In the genomic region with DNA sequence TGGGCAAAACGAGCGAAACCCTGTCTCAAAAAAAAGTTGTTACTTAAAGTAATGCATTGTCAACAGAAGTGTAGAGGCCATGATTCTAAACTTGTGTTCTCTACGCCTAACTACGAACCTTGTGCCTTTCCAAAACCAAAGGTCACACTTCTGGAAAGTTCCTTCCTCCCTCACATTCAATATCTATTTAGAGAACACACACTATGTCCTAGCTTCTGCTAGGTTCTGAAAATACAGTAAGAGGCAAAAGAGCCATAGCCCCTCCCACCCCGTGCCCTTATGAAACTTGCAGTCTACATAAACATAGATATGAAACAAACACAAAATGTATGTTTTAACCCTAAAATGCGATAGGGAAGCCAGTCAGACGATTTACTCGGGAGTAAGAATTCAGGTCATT, we compare ENCODE assay signal across 8 cellular contexts. TPM values are rescaled to one million over a fixed set of nuclear protein-coding genes. Genes with fewer than 3 reads are reported as not detected.
DNase-seq lines count a peak whose midpoint lies in the region; ATAC-seq and TF ChIP-seq lines count a peak whose summit lies in the region.

No MANE protein-coding gene starts in this region.

- no peak for TF ChIP-seq EP300 in ovary (IDR thresholded peaks at IDR 0.05)

- intact Hi-C loops in ovary (cut with DNase I): loop anchor here (5.0 to 10.0 kb wide), 5 partner anchors 299 to 749 kb away; no protein-coding TSS in a partner anchor

- ATAC-seq in HG03469 (IDR thresholded peaks at IDR 0.05; ENCODE audit: unreplicated experiment): no peak

- H3K9ac ChIP-seq in NT2/D1 (ENCODE audit: insufficient read length, low read depth): peak overlapping the region; percentile 79

- H3K4me1 ChIP-seq in NT2/D1 (ENCODE audit: insufficient read depth, insufficient read length): no peaks in the 10 kb centered on the region
- H3K4me1 ChIP-seq in ovary (ENCODE audit: insufficient read depth): peaks cover 9% of the 10 kb centered on the region

- no peak for TF ChIP-seq CTCF in ovary (IDR thresholded peaks at IDR 0.05)

- H3K27me3 ChIP-seq in NT2/D1 (ENCODE audit: insufficient read depth, insufficient read length) (no peaks in the 10 kb centered on the region), ovary (no peaks in the 10 kb centered on the region)

- DNase-seq in NCI-H510A treated with DMSO at 0.1 percent for 48 hours (lab: John Stamatoyannopoulos, UW) (peak; percentile 6), NCI-H510A (lab: John Stamatoyannopoulos, UW) (no peak), NT2/D1 (ENCODE audit: low read depth, low spot score) (no peak), epithelial cell of prostate (ENCODE audit: low read depth, low spot score) (no peak), ovary (peak in 3 of 5 donors; percentile 17 to 39 (median 22)), mesenteric fat pad (ENCODE audit: low spot score) (no peak)
- no peak for DNase-seq in stimulated activated CD4-positive, alpha-beta T cell treated with anti-CD3 and anti-CD28 coated beads, Interleukin-12 subunit alpha, Interleukin-12 subunit beta, amount 100 ng/mL, for 4 hours

- no peaks in the 10 kb centered on the region for H3K36me3 ChIP-seq in NT2/D1 (ENCODE audit: insufficient read depth, insufficient read length, low read length)
- H3K36me3 ChIP-seq in ovary: no peaks in the 10 kb centered on the region

- H3K4me3 ChIP-seq in NT2/D1 (ENCODE audit: insufficient read length, low read depth) (peak overlapping the region; percentile 39), ovary (peak overlapping the region; percentile 62)

- H3K27ac ChIP-seq in epithelial cell of prostate (peak overlapping the region; percentile 15), ovary (peak overlapping the region in 1 of 2 donors; percentile 81)

- TF ChIP-seq POLR2A in ovary (IDR thresholded peaks at IDR 0.05): no peak

- 30 to 31% (median 31%) methylated on average over 8 of the region's 8 CpGs for WGBS in ovary, 3 donors

- no peaks in the 10 kb centered on the region for H3K9me3 ChIP-seq in NT2/D1 (ENCODE audit: insufficient read depth, low read length)
- no peaks in the 10 kb centered on the region for H3K9me3 ChIP-seq in ovary

RNA-seq across cellular contexts. Expression of gene RNF6, which starts 36.4 kb away (rescaled TPM):
- total RNA-seq in ovary (10 to 100 TPM; 10.7 to 26.2 (median 17.7) TPM), mesenteric fat pad (37.4 TPM)
- polyA plus RNA-seq in ovary: 10 to 100 TPM; 10.7 to 15.7 TPM

Comparison
In these comparisons a context has a peak if more than half of its experiments do, and no peak if none do; other contexts are left out.
1. DNase-seq: peak in NCI-H510A treated with DMSO at 0.1 percent for 48 hours (single experiment) and ovary (3 of 5); none in NCI-H510A (single experiment), NT2/D1 (single experiment), epithelial cell of prostate (single experiment), stimulated activated CD4-positive, alpha-beta T cell treated with anti-CD3 and anti-CD28 coated beads, Interleukin-12 subunit alpha, Interleukin-12 subunit beta, amount 100 ng/mL, for 4 hours (single experiment) and mesenteric fat pad (single experiment).